Comparison of ENCODE assay signal across 15 cellular contexts in the genomic region with DNA sequence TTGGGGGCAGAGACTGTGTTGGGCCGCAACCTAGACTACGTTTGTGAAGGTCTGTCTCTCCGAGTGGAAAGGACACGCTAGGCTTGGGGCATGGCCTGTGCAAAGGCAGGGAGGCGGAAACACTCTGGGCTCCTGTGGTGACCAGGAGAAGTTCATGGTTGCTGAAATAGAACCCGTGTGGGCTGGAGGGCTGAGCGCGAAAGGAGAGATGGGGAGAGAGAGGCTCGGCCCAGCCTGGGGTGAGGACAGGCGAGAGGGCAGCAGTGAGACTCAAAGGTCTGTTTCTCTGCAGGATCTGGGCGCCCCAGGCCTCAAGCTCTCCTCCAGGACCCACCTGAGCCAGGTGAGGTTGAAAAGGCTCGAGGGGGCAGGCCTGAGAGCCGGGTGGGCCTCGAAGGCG. TPM values are rescaled to one million over a fixed set of nuclear protein-coding genes. Genes with fewer than 3 reads are reported as not detected.
DNase-seq lines count a peak whose midpoint lies in the region; ATAC-seq and TF ChIP-seq lines count a peak whose summit lies in the region.
"Had no signal": no experiment of that assay in that cellular context is flagged by ENCODE, and none has a peak within 500 bp of the region (broad histone marks: within the 10 kb centered on the region; RNA-seq: fewer than 3 reads in every experiment).

No MANE protein-coding gene starts in this region.

- H3K4me3 ChIP-seq in testis (peak overlapping the region; percentile 12 to 32), lower lobe of right lung (no peak overlapping the region)
- H3K4me3 ChIP-seq: left lung, PC-9 had no signal

- H3K4me3 Mint-ChIP-seq in activated naive CD4-positive, alpha-beta T cell treated with anti-CD3 and anti-CD28 coated beads, Interleukin-2, amount 50 U/mL, for 24 hours, result peak overlapping the region; percentile 53
- H3K4me3 Mint-ChIP-seq in activated T-helper 2 cell treated with anti-CD3 and anti-CD28 coated beads, Interferon-gamma antibody, Interleukin-2, Interleukin-4, amounts not matched to agents 10 μg/mL and 5 μg/mL and 100 μg/mL, durations not matched to agents 14 hours and 24 hours and 36 hours (ENCODE audit: low read depth), result peak overlapping the region; percentile 33
- H3K4me3 Mint-ChIP-seq in memory B cell, result peak overlapping the region; percentile 74
- H3K4me3 Mint-ChIP-seq: activated CD8-positive, alpha-beta T cell treated with anti-CD3 and anti-CD28 coated beads, Interleukin-2, amount 10 ng/mL, durations not matched to agents 7 days and 5 days had no signal

- no peak overlapping the region for H3K27ac Mint-ChIP-seq in activated naive CD4-positive, alpha-beta T cell treated with anti-CD3 and anti-CD28 coated beads, Interleukin-2, amount 50 U/mL, for 24 hours
- no peak overlapping the region for H3K27ac Mint-ChIP-seq in activated T-helper 2 cell treated with anti-CD3 and anti-CD28 coated beads, Interferon-gamma antibody, Interleukin-2, Interleukin-4, amounts not matched to agents 10 μg/mL and 5 μg/mL and 100 μg/mL, durations not matched to agents 14 hours and 24 hours and 36 hours
- H3K27ac Mint-ChIP-seq in memory B cell, result no peak overlapping the region
- H3K27ac Mint-ChIP-seq: activated CD8-positive, alpha-beta T cell treated with anti-CD3 and anti-CD28 coated beads, Interleukin-2, amount 10 ng/mL, durations not matched to agents 7 days and 5 days had no signal

- intact Hi-C loops in activated T-helper 2 cell treated with anti-CD3 and anti-CD28 coated beads, Interferon-gamma antibody, Interleukin-2, Interleukin-4, amounts not matched to agents 10 μg/mL and 5 μg/mL and 100 μg/mL, durations not matched to agents 14 hours and 24 hours and 36 hours (cut with micrococcal nuclease), result loop anchor here (5.0 kb wide), 1 partner anchor 79 kb away; no protein-coding TSS in a partner anchor
- intact Hi-C loops in testis (cut with DNase I; ENCODE audit: low total_unique reads) (no loop called here), lower lobe of right lung (cut with DNase I) (no loop called here)

- H3K9me3 Mint-ChIP-seq in activated naive CD4-positive, alpha-beta T cell treated with anti-CD3 and anti-CD28 coated beads, Interleukin-2, amount 50 U/mL, for 24 hours, result no peaks in the 10 kb centered on the region
- no peaks in the 10 kb centered on the region for H3K9me3 Mint-ChIP-seq in activated T-helper 2 cell treated with anti-CD3 and anti-CD28 coated beads, Interferon-gamma antibody, Interleukin-2, Interleukin-4, amounts not matched to agents 10 μg/mL and 5 μg/mL and 100 μg/mL, durations not matched to agents 14 hours and 24 hours and 36 hours
- H3K9me3 Mint-ChIP-seq in memory B cell, result no peaks in the 10 kb centered on the region

- H3K4me1 ChIP-seq in testis, result peaks cover 8% of the 10 kb centered on the region
- peaks cover 23% of the 10 kb centered on the region for H3K4me1 ChIP-seq in lower lobe of right lung
- H3K4me1 ChIP-seq: HAP-1 had no signal

- ATAC-seq in memory B cell (ENCODE audit: low read depth) (no peak), lower lobe of right lung (no peak)

- H3K27ac ChIP-seq in testis, result no peak overlapping the region
- no peak overlapping the region for H3K27ac ChIP-seq in lower lobe of right lung
- H3K27ac ChIP-seq: left lung, PC-9, tibial nerve had no signal

- DNase-seq in activated naive CD4-positive, alpha-beta T cell (lab: John Stamatoyannopoulos, UW), result no peak
- DNase-seq in activated T-helper 2 cell treated with anti-CD3 and anti-CD28 coated beads, Interferon-gamma antibody, Interleukin-2, Interleukin-4, amounts not matched to agents 10 μg/mL and 5 μg/mL and 100 μg/mL, durations not matched to agents 14 hours and 24 hours and 36 hours (ENCODE audit: low spot score), result no peak
- DNase-seq in memory B cell (ENCODE audit: low spot score in 2 of 2) (no peak), testis (no peak), lower lobe of right lung (no peak), DMS153 (lab: John Stamatoyannopoulos, UW) (no peak)
- DNase-seq in activated CD4-positive, alpha-beta T cell treated with anti-CD3 and anti-CD28 coated beads for 48 hours, result no peak
- DNase-seq: NCI-H187 had no signal

- TF ChIP-seq POLR2A in testis (IDR thresholded peaks at IDR 0.05), result no peak

- 61 to 63% methylated on average over 11 to 15 of the region's 15 CpGs for WGBS in testis, 2 donors

- H3K9me3 ChIP-seq in testis (no peaks in the 10 kb centered on the region), lower lobe of right lung (no peaks in the 10 kb centered on the region)
- H3K9me3 ChIP-seq: HAP-1, left lung, tibial nerve had no signal

- H3K36me3 Mint-ChIP-seq in activated naive CD4-positive, alpha-beta T cell treated with anti-CD3 and anti-CD28 coated beads, Interleukin-2, amount 50 U/mL, for 24 hours, result no peaks in the 10 kb centered on the region
- no peaks in the 10 kb centered on the region for H3K36me3 Mint-ChIP-seq in activated T-helper 2 cell treated with anti-CD3 and anti-CD28 coated beads, Interferon-gamma antibody, Interleukin-2, Interleukin-4, amounts not matched to agents 10 μg/mL and 5 μg/mL and 100 μg/mL, durations not matched to agents 14 hours and 24 hours and 36 hours (ENCODE audit: low read depth)
- H3K36me3 Mint-ChIP-seq in memory B cell, result no peaks in the 10 kb centered on the region

- peaks cover 13% of the 10 kb centered on the region for H3K4me1 Mint-ChIP-seq in activated naive CD4-positive, alpha-beta T cell treated with anti-CD3 and anti-CD28 coated beads, Interleukin-2, amount 50 U/mL, for 24 hours
- H3K4me1 Mint-ChIP-seq in activated T-helper 2 cell treated with anti-CD3 and anti-CD28 coated beads, Interferon-gamma antibody, Interleukin-2, Interleukin-4, amounts not matched to agents 10 μg/mL and 5 μg/mL and 100 μg/mL, durations not matched to agents 14 hours and 24 hours and 36 hours (ENCODE audit: low read depth), result peaks cover 2% of the 10 kb centered on the region
- H3K4me1 Mint-ChIP-seq in memory B cell, result peaks cover 8% of the 10 kb centered on the region

- peaks cover 20% of the 10 kb centered on the region for H3K27me3 Mint-ChIP-seq in activated naive CD4-positive, alpha-beta T cell treated with anti-CD3 and anti-CD28 coated beads, Interleukin-2, amount 50 U/mL, for 24 hours
- H3K27me3 Mint-ChIP-seq in activated T-helper 2 cell treated with anti-CD3 and anti-CD28 coated beads, Interferon-gamma antibody, Interleukin-2, Interleukin-4, amounts not matched to agents 10 μg/mL and 5 μg/mL and 100 μg/mL, durations not matched to agents 14 hours and 24 hours and 36 hours (ENCODE audit: low read depth), result peaks cover 31% of the 10 kb centered on the region
- H3K27me3 Mint-ChIP-seq in memory B cell, result peaks cover 30% of the 10 kb centered on the region

- TF ChIP-seq CTCF in testis (IDR thresholded peaks at IDR 0.05), result no peak
- TF ChIP-seq CTCF in lower lobe of right lung (IDR thresholded peaks at IDR 0.05), result no peak

- H3K36me3 ChIP-seq in testis (ENCODE audit: low read depth, missing control alignments), result no peaks in the 10 kb centered on the region
- no peaks in the 10 kb centered on the region for H3K36me3 ChIP-seq in lower lobe of right lung
- H3K36me3 ChIP-seq: HAP-1, left lung, tibial nerve had no signal

- H3K27me3 ChIP-seq in testis (no peaks in the 10 kb centered on the region), lower lobe of right lung (ENCODE audit: low read depth) (peaks cover 73% of the 10 kb centered on the region)

RNA-seq across cellular contexts. Expression of gene PRSS56, which starts 1.3 kb away (rescaled TPM):
- total RNA-seq in activated T-helper 2 cell treated with anti-CD3 and anti-CD28 coated beads, Interferon-gamma antibody, Interleukin-2, Interleukin-4, amounts not matched to agents 10 μg/mL and 5 μg/mL and 100 μg/mL, durations not matched to agents 14 hours and 24 hours and 36 hours, result not detected in 2 replicates
- 1 to 10 TPM in 1 of 2 donors, under 1 TPM in 1; 0.87 to 1.2 TPM for total RNA-seq in testis
- polyA plus RNA-seq in testis (ENCODE audit: insufficient read depth, low read depth, low replicate concordance), result 0.86 TPM
- not detected for total RNA-seq in lower lobe of right lung
- total RNA-seq: activated CD8-positive, alpha-beta T cell treated with anti-CD3 and anti-CD28 coated beads, Interleukin-2, amount 10 ng/mL, durations not matched to agents 7 days and 5 days; left lung; MCF 10A; PC-9; tibial nerve had no signal

RNA-seq across cellular contexts. Expression of gene CHRND, which starts 4.4 kb away (rescaled TPM):
- not detected in 2 replicates for total RNA-seq in activated T-helper 2 cell treated with anti-CD3 and anti-CD28 coated beads, Interferon-gamma antibody, Interleukin-2, Interleukin-4, amounts not matched to agents 10 μg/mL and 5 μg/mL and 100 μg/mL, durations not matched to agents 14 hours and 24 hours and 36 hours
- under 1 TPM; 0.16 to 0.56 TPM for total RNA-seq in testis
- 0.63 TPM for polyA plus RNA-seq in testis (ENCODE audit: insufficient read depth, low read depth, low replicate concordance)
- not detected for total RNA-seq in lower lobe of right lung
- total RNA-seq: activated CD8-positive, alpha-beta T cell treated with anti-CD3 and anti-CD28 coated beads, Interleukin-2, amount 10 ng/mL, durations not matched to agents 7 days and 5 days; left lung; MCF 10A; PC-9; tibial nerve had no signal

RNA-seq across cellular contexts. Expression of gene CHRNG, which starts 18.0 kb away (rescaled TPM):
- total RNA-seq in activated T-helper 2 cell treated with anti-CD3 and anti-CD28 coated beads, Interferon-gamma antibody, Interleukin-2, Interleukin-4, amounts not matched to agents 10 μg/mL and 5 μg/mL and 100 μg/mL, durations not matched to agents 14 hours and 24 hours and 36 hours, result not detected in 2 replicates
- not detected for total RNA-seq in testis
- 0.26 TPM for polyA plus RNA-seq in testis (ENCODE audit: insufficient read depth, low read depth, low replicate concordance)
- not detected for total RNA-seq in lower lobe of right lung
- total RNA-seq: activated CD8-positive, alpha-beta T cell treated with anti-CD3 and anti-CD28 coated beads, Interleukin-2, amount 10 ng/mL, durations not matched to agents 7 days and 5 days; left lung; MCF 10A; PC-9; tibial nerve had no signal

RNA-seq across cellular contexts. Expression of gene TIGD1, which starts 28.8 kb away (rescaled TPM):
- total RNA-seq in activated T-helper 2 cell treated with anti-CD3 and anti-CD28 coated beads, Interferon-gamma antibody, Interleukin-2, Interleukin-4, amounts not matched to agents 10 μg/mL and 5 μg/mL and 100 μg/mL, durations not matched to agents 14 hours and 24 hours and 36 hours, result 7.4 and 9.1 TPM in 2 replicates
- total RNA-seq in testis, result 1 to 10 TPM; 9.2 to 9.4 TPM
- 6.8 TPM for polyA plus RNA-seq in testis (ENCODE audit: insufficient read depth, low read depth, low replicate concordance)
- 3.7 TPM for total RNA-seq in lower lobe of right lung

RNA-seq across cellular contexts. Expression of gene EIF4E2, which starts 29.0 kb away (rescaled TPM):
- total RNA-seq in activated T-helper 2 cell treated with anti-CD3 and anti-CD28 coated beads, Interferon-gamma antibody, Interleukin-2, Interleukin-4, amounts not matched to agents 10 μg/mL and 5 μg/mL and 100 μg/mL, durations not matched to agents 14 hours and 24 hours and 36 hours, result 85.0 and 88.4 TPM in 2 replicates
- total RNA-seq in testis (10 to 100 TPM; 56.3 to 67.5 TPM), lower lobe of right lung (68.1 TPM)
- polyA plus RNA-seq in testis (ENCODE audit: insufficient read depth, low read depth, low replicate concordance), result 93.5 TPM
